9 cellular contexts compared by ENCODE assay signal in genomic region chr17:74972973-74973328, GRCh38. TPM values are rescaled to one million over a fixed set of nuclear protein-coding genes. Genes with fewer than 3 reads are reported as not detected.
DNase-seq lines count a peak whose midpoint lies in the region; ATAC-seq, FAIRE-seq and TF ChIP-seq lines count a peak whose summit lies in the region.
"Had no signal": no experiment of that assay in that cellular context is flagged by ENCODE, and none has a peak within 500 bp of the region (broad histone marks: within the 10 kb centered on the region; RNA-seq: fewer than 3 reads in every experiment).

No MANE protein-coding gene starts in this region.

- no peaks in the 10 kb centered on the region for H3K36me3 ChIP-seq in left ventricle myocardium inferior

- H3K27me3 Mint-ChIP-seq in central memory CD8-positive, alpha-beta T cell: peaks cover 21% of the 10 kb centered on the region
- peaks cover 6 to 28% of the 10 kb centered on the region in 2 donors for H3K27me3 Mint-ChIP-seq in natural killer cell (ENCODE audit: low read depth in 2 of 2)

- TF ChIP-seq POLR2A in GM12892 (IDR thresholded peaks at IDR 0.05; ENCODE audit: low read depth, low read length): no peak

- H3K27me3 ChIP-seq in left ventricle myocardium inferior (ENCODE audit: low read depth) (peaks cover 27% of the 10 kb centered on the region), foreskin keratinocyte (peaks cover 50% of the 10 kb centered on the region)

- intact Hi-C loops in left ventricle myocardium inferior (cut with micrococcal nuclease): no loop called here
- intact Hi-C loops in cardiac septum (cut with DNase I): no loop called here
- intact Hi-C loops in natural killer cell (cut with micrococcal nuclease): no loop called here

- DNase-seq in left ventricle myocardium inferior: no peak
- DNase-seq in cardiac septum (ENCODE audit: low spot score): no peak
- DNase-seq in central memory CD8-positive, alpha-beta T cell (ENCODE audit: low spot score in 2 of 2): no peak
- DNase-seq in natural killer cell: no peak
- DNase-seq in GM12892 (ENCODE audit: insufficient read length): no peak
- DNase-seq in H4 (ENCODE audit: low spot score): no peak
- DNase-seq in GF-D8 (lab: John Stamatoyannopoulos, UW): no peak
- no peak for DNase-seq in foreskin keratinocyte

- H3K4me1 ChIP-seq in left ventricle myocardium inferior (peaks cover 40% of the 10 kb centered on the region), foreskin keratinocyte (no peaks in the 10 kb centered on the region)

- H3K27ac ChIP-seq in left ventricle myocardium inferior (replicated peaks) (no peak overlapping the region), foreskin keratinocyte (no peak overlapping the region)

- no peak for TF ChIP-seq CTCF in left ventricle myocardium inferior (IDR thresholded peaks at IDR 0.05; ENCODE audit: borderline replicate concordance)
- TF ChIP-seq CTCF in natural killer cell (IDR thresholded peaks at IDR 0.05): no peak
- no peak for TF ChIP-seq CTCF in foreskin keratinocyte (conservative IDR thresholded peaks at IDR 0.05)

- H3K4me3 ChIP-seq in left ventricle myocardium inferior: peak overlapping the region; percentile 86

- no peak for FAIRE-seq in GM12892 (lab: Jason Lieb, UNC)

- H3K36me3 Mint-ChIP-seq in central memory CD8-positive, alpha-beta T cell (ENCODE audit: insufficient read depth): peaks cover 6% of the 10 kb centered on the region
- H3K36me3 Mint-ChIP-seq in natural killer cell: no peaks in the 10 kb centered on the region

- peaks cover 7% of the 10 kb centered on the region for H3K4me1 Mint-ChIP-seq in central memory CD8-positive, alpha-beta T cell
- H3K4me1 Mint-ChIP-seq in natural killer cell: peaks cover 6% of the 10 kb centered on the region in 2 donors

- no peak for ATAC-seq in central memory CD8-positive, alpha-beta T cell (replicated peaks; ENCODE audit: extremely low read depth, poor library complexity, severe bottlenecking)
- no peak for ATAC-seq in natural killer cell
- no peak for ATAC-seq in foreskin keratinocyte

- H3K27ac Mint-ChIP-seq in central memory CD8-positive, alpha-beta T cell (ENCODE audit: low read depth): peak overlapping the region; percentile 90
- peak overlapping the region in 1 of 2 donors; percentile 6 for H3K27ac Mint-ChIP-seq in natural killer cell

- H3K9me3 Mint-ChIP-seq in central memory CD8-positive, alpha-beta T cell: no peaks in the 10 kb centered on the region
- H3K9me3 Mint-ChIP-seq in natural killer cell: no peaks in the 10 kb centered on the region

- peak overlapping the region; percentile 85 for H3K4me3 Mint-ChIP-seq in central memory CD8-positive, alpha-beta T cell
- H3K4me3 Mint-ChIP-seq in natural killer cell: peak overlapping the region; percentile 83

- H3K9me3 ChIP-seq in left ventricle myocardium inferior (replicated peaks): no peaks in the 10 kb centered on the region

RNA-seq across cellular contexts. Expression of gene HID1, which starts 0.4 kb away (rescaled TPM):
- total RNA-seq in left ventricle myocardium inferior (7.2 TPM), cardiac septum (9.0 TPM), natural killer cell (1 to 10 TPM in 2 of 3 donors, under 1 TPM in 1; 0.66 to 9.5 (median 2.8) TPM), foreskin keratinocyte (0.07 and 0.10 TPM in 2 replicates)
- 0.49 TPM for polyA plus RNA-seq in GM12892 (2012; ENCODE audit: missing spikeins)
- total RNA-seq in H4 (2014; rRNA removed; shearing (Covaris generic)): 0.15 TPM in 1 of 2 replicates, not detected in the other
- polyA plus RNA-seq in foreskin keratinocyte: 0.15 TPM in 1 of 2 replicates, not detected in the other

RNA-seq across cellular contexts. Expression of gene CDR2L, which starts 14.5 kb away (rescaled TPM):
- total RNA-seq in left ventricle myocardium inferior (17.4 TPM), cardiac septum (20.1 TPM), natural killer cell (under 1 TPM in 2 of 3 donors, not detected in 1; 0.14 to 0.23 TPM), foreskin keratinocyte (9.7 and 10.1 TPM in 2 replicates)
- not detected for polyA plus RNA-seq in GM12892 (2012; ENCODE audit: missing spikeins)
- total RNA-seq in H4 (2014; rRNA removed; shearing (Covaris generic)): 3.3 and 5.8 TPM in 2 replicates
- 8.2 and 8.6 TPM in 2 replicates for polyA plus RNA-seq in foreskin keratinocyte

RNA-seq across cellular contexts. Expression of gene OTOP3, which starts 37.3 kb away (rescaled TPM):
- total RNA-seq in left ventricle myocardium inferior (not detected), cardiac septum (not detected), natural killer cell (not detected), foreskin keratinocyte (not detected in 2 replicates)
- not detected for polyA plus RNA-seq in GM12892 (2012; ENCODE audit: missing spikeins)
- total RNA-seq in H4 (2014; rRNA removed; shearing (Covaris generic)): not detected in 2 replicates
- polyA plus RNA-seq in foreskin keratinocyte: not detected in 2 replicates
- total RNA-seq: dermis microvascular lymphatic vessel endothelial cell had no signal

RNA-seq across cellular contexts. Expression of gene MRPL58, which starts 39.5 kb away (rescaled TPM):
- 50.6 TPM for total RNA-seq in left ventricle myocardium inferior
- total RNA-seq in cardiac septum: 39.3 TPM
- total RNA-seq in natural killer cell: 10 to 100 TPM in 2 of 3 donors, 1 to 10 TPM in 1; 9.0 to 15.7 (median 12.9) TPM
- 40.0 TPM for polyA plus RNA-seq in GM12892 (2012; ENCODE audit: missing spikeins)
- 89.4 and 107 TPM in 2 replicates for total RNA-seq in H4 (2014; rRNA removed; shearing (Covaris generic))
- 56.2 and 65.9 TPM in 2 replicates for total RNA-seq in foreskin keratinocyte
- 79.6 and 87.4 TPM in 2 replicates for polyA plus RNA-seq in foreskin keratinocyte

RNA-seq across cellular contexts. Expression of gene OTOP2, which starts 48.9 kb away (rescaled TPM):
- total RNA-seq in left ventricle myocardium inferior: not detected
- not detected for total RNA-seq in cardiac septum
- not detected for total RNA-seq in natural killer cell
- polyA plus RNA-seq in GM12892 (2012; ENCODE audit: missing spikeins): not detected
- not detected in 2 replicates for total RNA-seq in H4 (2014; rRNA removed; shearing (Covaris generic))
- total RNA-seq in foreskin keratinocyte: not detected in 2 replicates
- not detected in 2 replicates for polyA plus RNA-seq in foreskin keratinocyte
- total RNA-seq: dermis microvascular lymphatic vessel endothelial cell had no signal
